6 cellular contexts compared by ENCODE assay signal in genomic region chr10:89345367-89345766, GRCh38. TPM values are rescaled to one million over a fixed set of nuclear protein-coding genes. Genes with fewer than 3 reads are reported as not detected.
"Had no signal": no experiment of that assay in that cellular context is flagged by ENCODE, and none has a peak within 500 bp of the region (broad histone marks: within the 10 kb centered on the region; RNA-seq: fewer than 3 reads in every experiment).

No MANE protein-coding gene starts in this region.

RNA-seq across cellular contexts. Expression of gene IFIT1B, which starts 32.5 kb away (rescaled TPM):
- total RNA-seq: PC-3, Right ventricle myocardium inferior, RPMI7951, SJCRH30, SK-MEL-5, T-cell had no signal
